ENCODE assay signal across 8 cellular contexts in genomic region chr7:115910541-115911164, GRCh38.
DNase-seq lines count a peak whose midpoint lies in the region; ATAC-seq and TF ChIP-seq lines count a peak whose summit lies in the region.

No MANE protein-coding gene starts in this region.

- CTCF ChIA-PET in CD4-positive, alpha-beta T cell (lab: Charles Lee) = no interaction called here

- H3K9me3 Mint-ChIP-seq in CD4-positive, alpha-beta T cell = no peaks in the 10 kb centered on the region

- H3K9ac ChIP-seq in SK-N-MC (ENCODE audit: insufficient read length) = peak overlapping the region; percentile 78

- no peak for DNase-seq in CD4-positive, alpha-beta T cell
- DNase-seq in LoVo (ENCODE audit: low spot score) = peak; percentile 58
- peak; percentile 88 for DNase-seq in SK-N-MC (ENCODE audit: low read depth, low spot score)
- DNase-seq in globus pallidus (ENCODE audit: low spot score) = peak; percentile 49
- peak; percentile 12 for DNase-seq in stromal cell of bone marrow (ENCODE audit: low read depth)
- DNase-seq in effector CD4-positive, alpha-beta T cell = no peak
- no peak for DNase-seq in Right ventricle myocardium superior

- POLR2A ChIA-PET in CD4-positive, alpha-beta T cell (lab: Charles Lee) = interaction anchor here (0.7 kb wide), 1 partner anchor 34 kb away, joined by 3 read pairs; no protein-coding TSS in a partner anchor

- no peak overlapping the region for H3K27ac ChIP-seq in CD4-positive, alpha-beta T cell (ENCODE audit: low read depth, low read length)
- H3K27ac ChIP-seq in SK-N-MC = peak overlapping the region; percentile 94

- TF ChIP-seq CTCF in CD4-positive, alpha-beta T cell (IDR thresholded peaks at IDR 0.05) = peak; percentile 16

- no peak overlapping the region for H3K27ac Mint-ChIP-seq in CD4-positive, alpha-beta T cell

- no peaks in the 10 kb centered on the region for H3K4me1 Mint-ChIP-seq in CD4-positive, alpha-beta T cell (ENCODE audit: low read depth)

- no peaks in the 10 kb centered on the region for H3K36me3 ChIP-seq in SK-N-MC (ENCODE audit: insufficient read depth, low read length)

- peak overlapping the region; percentile 67 for H3K4me3 ChIP-seq in SK-N-MC

- H3K27me3 ChIP-seq in CD4-positive, alpha-beta T cell (ENCODE audit: control insufficient read depth, insufficient read depth, low read length) = no peaks in the 10 kb centered on the region

- H3K27me3 Mint-ChIP-seq in CD4-positive, alpha-beta T cell = peaks cover 6% of the 10 kb centered on the region

- intact Hi-C loops in CD4-positive, alpha-beta T cell (cut with DNase I, micrococcal nuclease) = loop anchor here (2.0 to 5.0 kb wide), 2 partner anchors 1883 to 1884 kb away; no protein-coding TSS in a partner anchor
- intact Hi-C loops in Right ventricle myocardium superior (cut with DNase I) = no loop called here

- no peak overlapping the region for H3K4me3 Mint-ChIP-seq in CD4-positive, alpha-beta T cell

- no peak for ATAC-seq in CD4-positive, alpha-beta T cell (ENCODE audit: poor library complexity)
- peak; percentile 73 for ATAC-seq in GM19351 (IDR thresholded peaks at IDR 0.05; ENCODE audit: unreplicated experiment)
- no peak for ATAC-seq in Right ventricle myocardium superior (ENCODE audit: poor library complexity)

- no peaks in the 10 kb centered on the region for H3K9me3 ChIP-seq in CD4-positive, alpha-beta T cell (ENCODE audit: control insufficient read depth, low read length)
- no peaks in the 10 kb centered on the region for H3K9me3 ChIP-seq in SK-N-MC (ENCODE audit: low read depth, low read length)

- H3K36me3 Mint-ChIP-seq in CD4-positive, alpha-beta T cell (ENCODE audit: low read depth) = no peaks in the 10 kb centered on the region

Comparison
In these comparisons a context has a peak if more than half of its experiments do, and no peak if none do; other contexts are left out.
1. DNase-seq: peak in LoVo (single experiment), SK-N-MC (single experiment), globus pallidus (single experiment) and stromal cell of bone marrow (single experiment); none in CD4-positive, alpha-beta T cell (0 of 10), effector CD4-positive, alpha-beta T cell (single experiment) and Right ventricle myocardium superior (single experiment).